ENCODE assay signal across 27 cellular contexts in genomic region chr7:68309271-68309670, GRCh38.
"Had no signal": no experiment of that assay in that cellular context is flagged by ENCODE, and none has a peak within 500 bp of the region (broad histone marks: within the 10 kb centered on the region; RNA-seq: fewer than 3 reads in every experiment).

No MANE protein-coding gene starts in this region.

- ATAC-seq: effector memory CD8-positive, alpha-beta T cell; esophagus mucosa; gastrocnemius medialis; heart right ventricle; left cardiac atrium; left lung; left ventricle myocardium superior; lower lobe of right lung; naive thymus-derived CD4-positive, alpha-beta T cell had no signal

- H3K4me3 Mint-ChIP-seq: dendritic cell treated with granulocyte-macrophage colony-stimulating factor and Interleukin-4, amounts not matched to agents 40 ng/mL and 50 ng/mL, for 4 days; effector memory CD8-positive, alpha-beta T cell; endodermal cell; naive thymus-derived CD4-positive, alpha-beta T cell had no signal

- H3K27ac Mint-ChIP-seq: dendritic cell treated with granulocyte-macrophage colony-stimulating factor and Interleukin-4, amounts not matched to agents 40 ng/mL and 50 ng/mL, for 4 days; effector memory CD8-positive, alpha-beta T cell; endodermal cell; naive thymus-derived CD4-positive, alpha-beta T cell had no signal

- H3K27ac ChIP-seq: colonic mucosa, epithelial cell of prostate, esophagus squamous epithelium, gastrocnemius medialis, heart right ventricle, left lung, lower lobe of right lung had no signal

- H3K9me3 Mint-ChIP-seq: endodermal cell had no signal

- DNase-seq: colonic mucosa; cortex of kidney; effector CD8-positive, alpha-beta T cell; effector memory CD8-positive, alpha-beta T cell; endodermal cell; erythroblast; esophagus squamous epithelium; foreskin fibroblast; foreskin melanocyte; gastrocnemius medialis; glutamatergic neuron; head of caudate nucleus; heart right ventricle; hippocampal formation; left cardiac atrium; left lung; left ventricle myocardium superior; lower lobe of right lung; mesenchymal stem cell; midbrain; naive thymus-derived CD4-positive, alpha-beta T cell had no signal

- FAIRE-seq: endometrium, islet of Langerhans, keratinocyte had no signal

- H3K27me3 Mint-ChIP-seq: dendritic cell treated with granulocyte-macrophage colony-stimulating factor and Interleukin-4, amounts not matched to agents 40 ng/mL and 50 ng/mL, for 4 days; effector memory CD8-positive, alpha-beta T cell; naive thymus-derived CD4-positive, alpha-beta T cell had no signal

- H3K27me3 ChIP-seq: colonic mucosa, gastrocnemius medialis, heart right ventricle, left lung had no signal

- H3K4me3 ChIP-seq: colonic mucosa, esophagus squamous epithelium, gastrocnemius medialis, heart right ventricle, left lung, lower lobe of right lung had no signal

- H3K36me3 ChIP-seq: colonic mucosa, esophagus squamous epithelium, gastrocnemius medialis, heart right ventricle, left lung, lower lobe of right lung had no signal

- H3K9me3 ChIP-seq: colonic mucosa, esophagus squamous epithelium, gastrocnemius medialis, lower lobe of right lung had no signal

- H3K4me1 ChIP-seq: colonic mucosa, esophagus squamous epithelium, left lung, lower lobe of right lung had no signal

- H3K4me1 Mint-ChIP-seq: naive thymus-derived CD4-positive, alpha-beta T cell had no signal
